In genomic region chr18:66900837-66901236, GRCh38 we compare ENCODE assay signal across 15 cellular contexts.
A peak's percentile ranks its signal among the peaks of the same experiment; 100 is the strongest.
DNase-seq lines count a peak whose midpoint lies in the region; ATAC-seq and TF ChIP-seq lines count a peak whose summit lies in the region.
"Had no signal": no experiment of that assay in that cellular context is flagged by ENCODE, and none has a peak within 500 bp of the region (broad histone marks: within the 10 kb centered on the region; RNA-seq: fewer than 3 reads in every experiment).

No MANE protein-coding gene starts in this region.

- no peaks in the 10 kb centered on the region for H3K9me3 ChIP-seq in liver (ENCODE audit: control insufficient read depth in 4 of 4, low read length in 3 of 4)
- H3K9me3 ChIP-seq in body of pancreas, result no peaks in the 10 kb centered on the region
- H3K9me3 ChIP-seq: BLaER1 had no signal

- no peaks in the 10 kb centered on the region for H3K4me1 ChIP-seq in liver (ENCODE audit: control insufficient read depth in 4 of 4, insufficient read depth in 4 of 4, low read length in 3 of 4)
- no peaks in the 10 kb centered on the region for H3K4me1 ChIP-seq in body of pancreas
- H3K4me1 ChIP-seq: BLaER1 had no signal

- no peak for TF ChIP-seq CTCF in liver (IDR thresholded peaks at IDR 0.05; ENCODE audit: low read depth, low read length, missing input control)
- TF ChIP-seq CTCF in body of pancreas (IDR thresholded peaks at IDR 0.05), result no peak
- no peak for TF ChIP-seq CTCF in lower leg skin (IDR thresholded peaks at IDR 0.05)

- TF ChIP-seq POLR2A in body of pancreas (IDR thresholded peaks at IDR 0.05) (no peak), lower leg skin (IDR thresholded peaks at IDR 0.05) (no peak)

- no peak for TF ChIP-seq RAD21 in liver (IDR thresholded peaks at IDR 0.05)

- no peak overlapping the region for H3K9ac ChIP-seq in liver (ENCODE audit: low read depth in 1 of 2, low read length in 2 of 2)
- H3K9ac ChIP-seq: BLaER1, GM23248 had no signal

- peak; percentile 49 for DNase-seq in NCI-H748 (lab: John Stamatoyannopoulos, UW; ENCODE audit: unreplicated experiment)
- DNase-seq in NCI-H748 treated with DMSO at 0.1 percent for 48 hours (lab: John Stamatoyannopoulos, UW), result no peak
- DNase-seq in NCI-H69 (lab: John Stamatoyannopoulos, UW), result peak; percentile 74
- no peak for DNase-seq in stimulated activated CD4-positive, alpha-beta T cell treated with anti-CD3 and anti-CD28 coated beads, Interleukin-4, amount 100 ng/mL, for 4 hours
- DNase-seq in body of pancreas, result no peak
- no peak for DNase-seq in lower leg skin (ENCODE audit: low spot score in 2 of 2)
- DNase-seq: AML-193; CD8-positive, alpha-beta memory T cell; DMS79; GM23248 had no signal

- H3K36me3 ChIP-seq in liver (ENCODE audit: control insufficient read depth in 4 of 4, insufficient read depth in 3 of 4, low read depth in 1 of 4, low read length in 3 of 4) (no peaks in the 10 kb centered on the region), body of pancreas (replicated peaks in 1 of 2; ENCODE audit: insufficient read depth in 1 of 2, low read depth in 2 of 2) (no peaks in the 10 kb centered on the region)
- H3K36me3 ChIP-seq: BLaER1 had no signal

- H3K27ac ChIP-seq in liver (ENCODE audit: low read depth in 1 of 2, low read length in 2 of 2), result no peak overlapping the region
- no peak overlapping the region for H3K27ac ChIP-seq in body of pancreas
- H3K27ac ChIP-seq: 22Rv1, BLaER1, GM23248 had no signal

- ATAC-seq in body of pancreas (no peak), HG03378 (IDR thresholded peaks at IDR 0.05; ENCODE audit: unreplicated experiment) (no peak)
- ATAC-seq: GM12878 had no signal

- H3K4me3 ChIP-seq in liver (ENCODE audit: low read depth in 1 of 3, low read length in 3 of 3) (no peak overlapping the region), body of pancreas (no peak overlapping the region), lower leg skin (ENCODE audit: low read depth, poor library complexity, severe bottlenecking) (no peak overlapping the region)
- H3K4me3 ChIP-seq: BLaER1, GM12878, GM23248 had no signal

- H3K27me3 ChIP-seq in liver (ENCODE audit: control insufficient read depth in 4 of 4, insufficient read depth in 4 of 4, low read length in 3 of 4), result no peaks in the 10 kb centered on the region
- H3K27me3 ChIP-seq in body of pancreas, result no peaks in the 10 kb centered on the region
- H3K27me3 ChIP-seq: BLaER1 had no signal

- intact Hi-C loops in body of pancreas (cut with DNase I) (no loop called here), lower leg skin (cut with DNase I; ENCODE audit: low total_unique reads) (no loop called here)

TF ChIP-seq in liver, 16 proteins besides CTCF, POLR2A, EP300 and RAD21:
- TF ChIP-seq MAX (IDR thresholded peaks at IDR 0.05), result no peak
- TF ChIP-seq HNF4A (conservative IDR thresholded peaks at IDR 0.05), result peak; percentile 8 to 46

Comparison
In these comparisons a context has a peak if more than half of its experiments do, and no peak if none do; other contexts are left out.
1. DNase-seq: peak in NCI-H748 (single experiment) and NCI-H69 (single experiment); none in NCI-H748 treated with DMSO at 0.1 percent for 48 hours (single experiment), stimulated activated CD4-positive, alpha-beta T cell treated with anti-CD3 and anti-CD28 coated beads, Interleukin-4, amount 100 ng/mL, for 4 hours (0 of 2), body of pancreas (0 of 4) and lower leg skin (0 of 2).